21 cellular contexts compared by ENCODE assay signal in genomic region chr20:40657526-40657925, GRCh38. TPM values are rescaled to one million over a fixed set of nuclear protein-coding genes. Genes with fewer than 3 reads are reported as not detected.
"Had no signal": no experiment of that assay in that cellular context is flagged by ENCODE, and none has a peak within 500 bp of the region (broad histone marks: within the 10 kb centered on the region; RNA-seq: fewer than 3 reads in every experiment).

No MANE protein-coding gene starts in this region.

- H3K4me3 ChIP-seq: cardiac muscle cell, sigmoid colon, stomach, upper lobe of right lung had no signal

- H3K4me1 ChIP-seq: sigmoid colon, stomach, upper lobe of right lung had no signal

- H3K9me3 ChIP-seq: sigmoid colon, stomach, upper lobe of right lung had no signal

- H3K27ac ChIP-seq: cardiac muscle cell, sigmoid colon, stomach, upper lobe of right lung, VCaP had no signal

- H3K36me3 ChIP-seq: cardiac muscle cell, sigmoid colon, stomach, upper lobe of right lung had no signal

- DNase-seq: activated CD4-positive, alpha-beta T cell treated with anti-CD3 and anti-CD28 coated beads, Interleukin-2, amount 50 U/mL, for 1 hour; activated CD4-positive, CD25-positive, alpha-beta regulatory T cell treated with anti-CD3 and anti-CD28 coated beads, Interleukin-2, amount 50 U/mL, for 72 hours; activated CD8-positive, alpha-beta memory T cell treated with anti-CD3 and anti-CD28 coated beads, Interleukin-2, amount 50 U/mL, for 48 hours; activated effector memory CD4-positive, alpha-beta T cell treated with Interleukin-2 at 50 U/mL for 16 hours; activated naive CD4-positive, alpha-beta T cell treated with anti-CD3 and anti-CD28 coated beads, Interleukin-2, amount 10 ng/mL, durations not matched to agents 7 days and 5 days; activated naive CD8-positive, alpha-beta T cell treated with anti-CD3 and anti-CD28 coated beads, Interleukin-2, amount 50 U/mL, for 24 hours; activated T-cell treated with anti-CD3 and anti-CD28 coated beads, Interleukin-2, amount 50 U/mL, for 48 hours; dermis blood vessel endothelial cell; effector memory CD4-positive, alpha-beta T cell; immature natural killer cell; kidney glomerular epithelial cell; mesendoderm; naive thymus-derived CD4-positive, alpha-beta T cell; sigmoid colon; stimulated activated CD4-positive, alpha-beta T cell treated with anti-CD3 and anti-CD28 coated beads, Interleukin-4, amount 100 ng/mL, for 24 hours; stomach; T-helper 2 cell; upper lobe of right lung had no signal

- ATAC-seq: activated naive CD8-positive, alpha-beta T cell treated with anti-CD3 and anti-CD28 coated beads, Interleukin-2, amount 50 U/mL, for 24 hours; naive thymus-derived CD4-positive, alpha-beta T cell; stimulated activated effector memory CD8-positive, alpha-beta T cell treated with anti-CD3 and anti-CD28 coated beads, Interleukin-12 subunit alpha, Interleukin-12 subunit beta, amount 100 ng/mL, for 72 hours; upper lobe of right lung had no signal

- H3K27me3 ChIP-seq: cardiac muscle cell, sigmoid colon, stomach, upper lobe of right lung had no signal

RNA-seq across cellular contexts. Expression of gene MAFB, which starts 31.5 kb away (rescaled TPM):
- polyA plus RNA-seq: naive thymus-derived CD4-positive, alpha-beta T cell had no signal
